Comparison of ENCODE assay signal across 1 cellular context in the genomic region with DNA sequence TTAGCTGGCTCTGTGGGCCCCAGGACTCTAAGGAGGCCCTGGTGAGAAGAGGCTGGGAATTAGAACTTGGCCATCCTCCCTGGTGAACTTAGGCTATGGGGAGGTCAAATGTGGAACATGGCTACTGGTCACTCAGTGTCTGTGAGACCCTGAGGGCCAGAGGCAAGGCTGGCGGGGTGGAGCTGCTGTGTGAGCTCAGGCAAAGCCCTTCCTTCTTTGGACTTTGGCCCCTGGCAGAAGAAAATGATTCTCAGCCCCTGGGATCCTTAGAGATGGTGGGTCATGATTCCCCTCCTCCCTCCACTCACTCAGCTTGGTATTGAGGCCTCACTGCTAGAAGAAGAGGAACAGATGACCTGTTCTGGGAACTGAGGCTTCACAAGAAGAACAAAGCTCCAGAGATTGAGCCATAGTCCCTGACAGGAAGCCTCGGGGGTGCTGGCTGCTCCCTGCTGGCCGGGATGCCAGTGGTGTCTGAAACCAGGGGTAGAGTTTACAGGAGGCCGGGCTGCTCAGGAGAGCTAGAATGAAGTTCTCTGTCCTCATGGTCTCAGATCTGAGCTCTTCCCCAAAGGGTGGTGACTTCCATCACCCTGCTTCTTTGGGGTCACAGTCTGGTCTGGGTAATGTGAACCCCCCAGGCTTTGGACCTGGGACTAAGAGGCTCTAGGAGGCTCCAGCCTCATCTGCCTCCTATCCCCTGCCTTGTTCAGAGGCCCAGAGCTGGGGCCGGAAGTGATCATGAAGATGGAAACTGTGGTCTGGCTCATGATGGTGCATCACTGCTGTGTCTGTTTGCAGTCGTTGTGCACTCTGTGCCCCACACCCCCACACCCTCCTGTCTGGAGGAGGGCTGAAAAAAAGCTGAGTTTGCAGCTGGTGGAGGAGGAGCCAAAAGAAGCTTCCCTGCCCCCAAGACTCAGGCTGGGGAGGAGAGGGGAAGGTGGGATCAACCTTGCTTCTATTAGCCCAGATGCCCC.
TF ChIP-seq lines count a peak whose summit lies in the region.

No MANE protein-coding gene starts in this region.

TF ChIP-seq in HepG2, 621 proteins besides CTCF, POLR2A, EP300 and RAD21 (continues in another document):
- TF ChIP-seq RORA (CRISPR knock-in tag; IDR thresholded peaks at IDR 0.05) (no peak), EHMT2 (IDR thresholded peaks at IDR 0.05; ENCODE audit: borderline replicate concordance, low read depth, low read length) (no peak), ETV6 (CRISPR knock-in tag; conservative IDR thresholded peaks at IDR 0.05) (no peak), MED1 (CRISPR knock-in tag; IDR thresholded peaks at IDR 0.05) (peak; percentile 38; the same call in 1 of the 2 replicates), CREM (IDR thresholded peaks at IDR 0.05) (no peak), CREM (CRISPR knock-in tag; IDR thresholded peaks at IDR 0.05) (no peak), ZFP90 (CRISPR knock-in tag; IDR thresholded peaks at IDR 0.05; ENCODE audit: borderline replicate concordance) (0 out of 2 replicates have a peak, but pooled peaks have one; percentile 59), ZNF629 (CRISPR knock-in tag; conservative IDR thresholded peaks at IDR 0.05) (0 out of 2 replicates have a peak, but pooled peaks have one; percentile 2), SPEN (CRISPR knock-in tag; IDR thresholded peaks at IDR 0.05; ENCODE audit: low read depth) (no peak), ZNF747 (CRISPR knock-in tag; IDR thresholded peaks at IDR 0.05; ENCODE audit: borderline replicate concordance) (0 out of 2 replicates have a peak, but pooled peaks have one; percentile 41), KDM3A (CRISPR knock-in tag; IDR thresholded peaks at IDR 0.05; ENCODE audit: low read depth) (no peak), NR2F1 (CRISPR knock-in tag; IDR thresholded peaks at IDR 0.05) (no peak), CHCHD3 (CRISPR knock-in tag; IDR thresholded peaks at IDR 0.05) (no peak), FOXK1 (CRISPR knock-in tag; IDR thresholded peaks at IDR 0.05; ENCODE audit: borderline replicate concordance, low read depth) (peak; percentile 10; the same call in 1 of the 2 replicates), DPF2 (CRISPR knock-in tag; IDR thresholded peaks at IDR 0.05; ENCODE audit: borderline replicate concordance, low read depth) (peak; percentile 40; the same call in 1 of the 2 replicates), ZBTB7A (CRISPR knock-in tag; IDR thresholded peaks at IDR 0.05) (0 out of 2 replicates have a peak, but pooled peaks have one; percentile 50), ZNF775 (CRISPR knock-in tag; IDR thresholded peaks at IDR 0.05; ENCODE audit: borderline replicate concordance) (no peak), ZSCAN31 (CRISPR knock-in tag; IDR thresholded peaks at IDR 0.05; ENCODE audit: low read depth) (peak; percentile 34; the same call in 1 of the 2 replicates), MAFF (IDR thresholded peaks at IDR 0.05; ENCODE audit: low read depth, low read length) (peak; percentile 78), ZNF546 (CRISPR knock-in tag; conservative IDR thresholded peaks at IDR 0.05) (no peak), GATAD2A (CRISPR knock-in tag; IDR thresholded peaks at IDR 0.05) (no peak; the same call in 1 of the 2 replicates), THAP11 (CRISPR knock-in tag; IDR thresholded peaks at IDR 0.05) (0 out of 2 replicates have a peak, but pooled peaks have one; percentile 17), ZZZ3 (CRISPR knock-in tag; IDR thresholded peaks at IDR 0.05; ENCODE audit: borderline replicate concordance) (0 out of 2 replicates have a peak, but pooled peaks have one; percentile 2), HNF4A (CRISPR knock-in tag; IDR thresholded peaks at IDR 0.05) (peak; percentile 78), ETV5 (CRISPR knock-in tag; IDR thresholded peaks at IDR 0.05; ENCODE audit: borderline replicate concordance) (peak; percentile 57; the same call in 1 of the 2 replicates), PHF5A (CRISPR knock-in tag; IDR thresholded peaks at IDR 0.05; ENCODE audit: low read depth, unreplicated experiment) (no peak), ZFX (CRISPR knock-in tag; IDR thresholded peaks at IDR 0.05; ENCODE audit: low read depth) (0 out of 2 replicates have a peak, but pooled peaks have one; percentile 43), TARDBP (CRISPR knock-in tag; IDR thresholded peaks at IDR 0.05) (0 out of 2 replicates have a peak, but pooled peaks have one; percentile 12), RBM39 (IDR thresholded peaks at IDR 0.05; ENCODE audit: low read depth, low read length, poor library complexity, severe bottlenecking) (no peak), RBAK (CRISPR knock-in tag; IDR thresholded peaks at IDR 0.05) (no peak), GATA4 (IDR thresholded peaks at IDR 0.05; ENCODE audit: borderline replicate concordance, low read depth) (0 out of 2 replicates have a peak, but pooled peaks have one; percentile 12), ZNF260 (CRISPR knock-in tag; IDR thresholded peaks at IDR 0.05; ENCODE audit: borderline replicate concordance, low read depth) (no peak), ZSCAN12 (CRISPR knock-in tag; IDR thresholded peaks at IDR 0.05) (no peak), SSRP1 (CRISPR knock-in tag; IDR thresholded peaks at IDR 0.05) (peak; percentile 11; the same call in 1 of the 2 replicates)
- TF ChIP-seq, protein P1, sequence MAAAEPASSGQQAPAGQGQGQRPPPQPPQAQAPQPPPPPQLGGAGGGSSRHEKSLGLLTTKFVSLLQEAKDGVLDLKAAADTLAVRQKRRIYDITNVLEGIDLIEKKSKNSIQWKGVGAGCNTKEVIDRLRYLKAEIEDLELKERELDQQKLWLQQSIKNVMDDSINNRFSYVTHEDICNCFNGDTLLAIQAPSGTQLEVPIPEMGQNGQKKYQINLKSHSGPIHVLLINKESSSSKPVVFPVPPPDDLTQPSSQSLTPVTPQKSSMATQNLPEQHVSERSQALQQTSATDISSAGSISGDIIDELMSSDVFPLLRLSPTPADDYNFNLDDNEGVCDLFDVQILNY (CRISPR knock-in tag; conservative IDR thresholded peaks at IDR 0.05) = no peak
- TF ChIP-seq, protein P2, sequence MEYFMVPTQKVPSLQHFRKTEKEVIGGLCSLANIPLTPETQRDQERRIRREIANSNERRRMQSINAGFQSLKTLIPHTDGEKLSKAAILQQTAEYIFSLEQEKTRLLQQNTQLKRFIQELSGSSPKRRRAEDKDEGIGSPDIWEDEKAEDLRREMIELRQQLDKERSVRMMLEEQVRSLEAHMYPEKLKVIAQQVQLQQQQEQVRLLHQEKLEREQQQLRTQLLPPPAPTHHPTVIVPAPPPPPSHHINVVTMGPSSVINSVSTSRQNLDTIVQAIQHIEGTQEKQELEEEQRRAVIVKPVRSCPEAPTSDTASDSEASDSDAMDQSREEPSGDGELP (IDR thresholded peaks at IDR 0.05; ENCODE audit: borderline replicate concordance, low read depth) = 0 out of 2 replicates have a peak, but pooled peaks have one; percentile 42
- TF ChIP-seq, protein P3, sequence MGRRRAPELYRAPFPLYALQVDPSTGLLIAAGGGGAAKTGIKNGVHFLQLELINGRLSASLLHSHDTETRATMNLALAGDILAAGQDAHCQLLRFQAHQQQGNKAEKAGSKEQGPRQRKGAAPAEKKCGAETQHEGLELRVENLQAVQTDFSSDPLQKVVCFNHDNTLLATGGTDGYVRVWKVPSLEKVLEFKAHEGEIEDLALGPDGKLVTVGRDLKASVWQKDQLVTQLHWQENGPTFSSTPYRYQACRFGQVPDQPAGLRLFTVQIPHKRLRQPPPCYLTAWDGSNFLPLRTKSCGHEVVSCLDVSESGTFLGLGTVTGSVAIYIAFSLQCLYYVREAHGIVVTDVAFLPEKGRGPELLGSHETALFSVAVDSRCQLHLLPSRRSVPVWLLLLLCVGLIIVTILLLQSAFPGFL (CRISPR knock-in tag; IDR thresholded peaks at IDR 0.05) = no peak
- TF ChIP-seq, protein P4, sequence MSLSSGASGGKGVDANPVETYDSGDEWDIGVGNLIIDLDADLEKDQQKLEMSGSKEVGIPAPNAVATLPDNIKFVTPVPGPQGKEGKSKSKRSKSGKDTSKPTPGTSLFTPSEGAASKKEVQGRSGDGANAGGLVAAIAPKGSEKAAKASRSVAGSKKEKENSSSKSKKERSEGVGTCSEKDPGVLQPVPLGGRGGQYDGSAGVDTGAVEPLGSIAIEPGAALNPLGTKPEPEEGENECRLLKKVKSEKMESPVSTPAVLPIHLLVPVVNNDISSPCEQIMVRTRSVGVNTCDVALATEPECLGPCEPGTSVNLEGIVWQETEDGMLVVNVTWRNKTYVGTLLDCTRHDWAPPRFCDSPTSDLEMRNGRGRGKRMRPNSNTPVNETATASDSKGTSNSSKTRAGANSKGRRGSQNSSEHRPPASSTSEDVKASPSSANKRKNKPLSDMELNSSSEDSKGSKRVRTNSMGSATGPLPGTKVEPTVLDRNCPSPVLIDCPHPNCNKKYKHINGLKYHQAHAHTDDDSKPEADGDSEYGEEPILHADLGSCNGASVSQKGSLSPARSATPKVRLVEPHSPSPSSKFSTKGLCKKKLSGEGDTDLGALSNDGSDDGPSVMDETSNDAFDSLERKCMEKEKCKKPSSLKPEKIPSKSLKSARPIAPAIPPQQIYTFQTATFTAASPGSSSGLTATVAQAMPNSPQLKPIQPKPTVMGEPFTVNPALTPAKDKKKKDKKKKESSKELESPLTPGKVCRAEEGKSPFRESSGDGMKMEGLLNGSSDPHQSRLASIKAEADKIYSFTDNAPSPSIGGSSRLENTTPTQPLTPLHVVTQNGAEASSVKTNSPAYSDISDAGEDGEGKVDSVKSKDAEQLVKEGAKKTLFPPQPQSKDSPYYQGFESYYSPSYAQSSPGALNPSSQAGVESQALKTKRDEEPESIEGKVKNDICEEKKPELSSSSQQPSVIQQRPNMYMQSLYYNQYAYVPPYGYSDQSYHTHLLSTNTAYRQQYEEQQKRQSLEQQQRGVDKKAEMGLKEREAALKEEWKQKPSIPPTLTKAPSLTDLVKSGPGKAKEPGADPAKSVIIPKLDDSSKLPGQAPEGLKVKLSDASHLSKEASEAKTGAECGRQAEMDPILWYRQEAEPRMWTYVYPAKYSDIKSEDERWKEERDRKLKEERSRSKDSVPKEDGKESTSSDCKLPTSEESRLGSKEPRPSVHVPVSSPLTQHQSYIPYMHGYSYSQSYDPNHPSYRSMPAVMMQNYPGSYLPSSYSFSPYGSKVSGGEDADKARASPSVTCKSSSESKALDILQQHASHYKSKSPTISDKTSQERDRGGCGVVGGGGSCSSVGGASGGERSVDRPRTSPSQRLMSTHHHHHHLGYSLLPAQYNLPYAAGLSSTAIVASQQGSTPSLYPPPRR (CRISPR knock-in tag; IDR thresholded peaks at IDR 0.05; ENCODE audit: borderline replicate concordance) = no peak
- TF ChIP-seq, protein P5, sequence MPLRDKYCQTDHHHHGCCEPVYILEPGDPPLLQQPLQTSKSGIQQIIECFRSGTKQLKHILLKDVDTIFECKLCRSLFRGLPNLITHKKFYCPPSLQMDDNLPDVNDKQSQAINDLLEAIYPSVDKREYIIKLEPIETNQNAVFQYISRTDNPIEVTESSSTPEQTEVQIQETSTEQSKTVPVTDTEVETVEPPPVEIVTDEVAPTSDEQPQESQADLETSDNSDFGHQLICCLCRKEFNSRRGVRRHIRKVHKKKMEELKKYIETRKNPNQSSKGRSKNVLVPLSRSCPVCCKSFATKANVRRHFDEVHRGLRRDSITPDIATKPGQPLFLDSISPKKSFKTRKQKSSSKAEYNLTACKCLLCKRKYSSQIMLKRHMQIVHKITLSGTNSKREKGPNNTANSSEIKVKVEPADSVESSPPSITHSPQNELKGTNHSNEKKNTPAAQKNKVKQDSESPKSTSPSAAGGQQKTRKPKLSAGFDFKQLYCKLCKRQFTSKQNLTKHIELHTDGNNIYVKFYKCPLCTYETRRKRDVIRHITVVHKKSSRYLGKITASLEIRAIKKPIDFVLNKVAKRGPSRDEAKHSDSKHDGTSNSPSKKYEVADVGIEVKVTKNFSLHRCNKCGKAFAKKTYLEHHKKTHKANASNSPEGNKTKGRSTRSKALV (CRISPR knock-in tag; IDR thresholded peaks at IDR 0.05) = 0 out of 2 replicates have a peak, but pooled peaks have one; percentile 46
- TF ChIP-seq, protein P6, sequence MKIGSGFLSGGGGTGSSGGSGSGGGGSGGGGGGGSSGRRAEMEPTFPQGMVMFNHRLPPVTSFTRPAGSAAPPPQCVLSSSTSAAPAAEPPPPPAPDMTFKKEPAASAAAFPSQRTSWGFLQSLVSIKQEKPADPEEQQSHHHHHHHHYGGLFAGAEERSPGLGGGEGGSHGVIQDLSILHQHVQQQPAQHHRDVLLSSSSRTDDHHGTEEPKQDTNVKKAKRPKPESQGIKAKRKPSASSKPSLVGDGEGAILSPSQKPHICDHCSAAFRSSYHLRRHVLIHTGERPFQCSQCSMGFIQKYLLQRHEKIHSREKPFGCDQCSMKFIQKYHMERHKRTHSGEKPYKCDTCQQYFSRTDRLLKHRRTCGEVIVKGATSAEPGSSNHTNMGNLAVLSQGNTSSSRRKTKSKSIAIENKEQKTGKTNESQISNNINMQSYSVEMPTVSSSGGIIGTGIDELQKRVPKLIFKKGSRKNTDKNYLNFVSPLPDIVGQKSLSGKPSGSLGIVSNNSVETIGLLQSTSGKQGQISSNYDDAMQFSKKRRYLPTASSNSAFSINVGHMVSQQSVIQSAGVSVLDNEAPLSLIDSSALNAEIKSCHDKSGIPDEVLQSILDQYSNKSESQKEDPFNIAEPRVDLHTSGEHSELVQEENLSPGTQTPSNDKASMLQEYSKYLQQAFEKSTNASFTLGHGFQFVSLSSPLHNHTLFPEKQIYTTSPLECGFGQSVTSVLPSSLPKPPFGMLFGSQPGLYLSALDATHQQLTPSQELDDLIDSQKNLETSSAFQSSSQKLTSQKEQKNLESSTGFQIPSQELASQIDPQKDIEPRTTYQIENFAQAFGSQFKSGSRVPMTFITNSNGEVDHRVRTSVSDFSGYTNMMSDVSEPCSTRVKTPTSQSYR (CRISPR knock-in tag; IDR thresholded peaks at IDR 0.05; ENCODE audit: borderline replicate concordance) = peak; percentile 55; the same call in 1 of the 2 replicates
- TF ChIP-seq, protein P7, sequence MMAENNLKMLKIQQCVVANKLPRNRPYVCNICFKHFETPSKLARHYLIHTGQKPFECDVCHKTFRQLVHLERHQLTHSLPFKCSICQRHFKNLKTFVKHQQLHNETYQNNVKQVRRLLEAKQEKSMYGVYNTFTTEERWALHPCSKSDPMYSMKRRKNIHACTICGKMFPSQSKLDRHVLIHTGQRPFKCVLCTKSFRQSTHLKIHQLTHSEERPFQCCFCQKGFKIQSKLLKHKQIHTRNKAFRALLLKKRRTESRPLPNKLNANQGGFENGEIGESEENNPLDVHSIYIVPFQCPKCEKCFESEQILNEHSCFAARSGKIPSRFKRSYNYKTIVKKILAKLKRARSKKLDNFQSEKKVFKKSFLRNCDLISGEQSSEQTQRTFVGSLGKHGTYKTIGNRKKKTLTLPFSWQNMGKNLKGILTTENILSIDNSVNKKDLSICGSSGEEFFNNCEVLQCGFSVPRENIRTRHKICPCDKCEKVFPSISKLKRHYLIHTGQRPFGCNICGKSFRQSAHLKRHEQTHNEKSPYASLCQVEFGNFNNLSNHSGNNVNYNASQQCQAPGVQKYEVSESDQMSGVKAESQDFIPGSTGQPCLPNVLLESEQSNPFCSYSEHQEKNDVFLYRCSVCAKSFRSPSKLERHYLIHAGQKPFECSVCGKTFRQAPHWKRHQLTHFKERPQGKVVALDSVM (CRISPR knock-in tag; IDR thresholded peaks at IDR 0.05) = peak; percentile 92
- TF ChIP-seq, protein P8, sequence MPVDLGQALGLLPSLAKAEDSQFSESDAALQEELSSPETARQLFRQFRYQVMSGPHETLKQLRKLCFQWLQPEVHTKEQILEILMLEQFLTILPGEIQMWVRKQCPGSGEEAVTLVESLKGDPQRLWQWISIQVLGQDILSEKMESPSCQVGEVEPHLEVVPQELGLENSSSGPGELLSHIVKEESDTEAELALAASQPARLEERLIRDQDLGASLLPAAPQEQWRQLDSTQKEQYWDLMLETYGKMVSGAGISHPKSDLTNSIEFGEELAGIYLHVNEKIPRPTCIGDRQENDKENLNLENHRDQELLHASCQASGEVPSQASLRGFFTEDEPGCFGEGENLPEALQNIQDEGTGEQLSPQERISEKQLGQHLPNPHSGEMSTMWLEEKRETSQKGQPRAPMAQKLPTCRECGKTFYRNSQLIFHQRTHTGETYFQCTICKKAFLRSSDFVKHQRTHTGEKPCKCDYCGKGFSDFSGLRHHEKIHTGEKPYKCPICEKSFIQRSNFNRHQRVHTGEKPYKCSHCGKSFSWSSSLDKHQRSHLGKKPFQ (CRISPR knock-in tag; IDR thresholded peaks at IDR 0.05; ENCODE audit: insufficient replicate concordance) = no peak
